Comparison of ENCODE assay signal across 1 cellular context in the genomic region with DNA sequence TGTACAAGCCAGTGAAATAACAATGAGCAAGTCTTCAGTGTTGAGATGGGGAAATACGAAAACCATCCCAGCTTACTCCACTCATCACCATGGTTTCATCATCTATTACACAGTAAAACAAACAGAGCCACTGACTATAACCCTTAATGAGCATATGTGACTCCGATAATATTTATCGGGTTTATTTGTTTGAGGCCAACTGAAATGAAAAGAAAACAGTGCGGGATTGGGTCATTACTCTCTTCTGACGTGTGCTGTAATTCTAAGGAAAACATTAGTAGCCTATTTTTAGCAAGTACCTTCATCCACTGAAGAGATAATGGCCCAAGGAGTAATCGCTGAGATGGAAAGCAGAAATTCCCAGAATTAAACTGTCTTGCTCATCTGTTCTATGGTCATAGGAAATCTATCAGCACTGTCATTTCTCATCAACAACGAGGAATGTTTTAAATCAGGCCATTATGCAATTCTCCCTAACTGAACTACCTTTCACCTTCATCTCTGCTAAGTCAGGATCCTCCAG.
TF ChIP-seq lines count a peak whose summit lies in the region.

No MANE protein-coding gene starts in this region.

TF ChIP-seq in SK-N-SH treated with all-trans-retinoic acid at 6 μM for 48 hours, 23 proteins besides CTCF, POLR2A, EP300 and RAD21 (continued from another document):
- peak; percentile 86; the same call in 1 of the 2 replicates for TF ChIP-seq POU6F1 (CRISPR knock-in tag; IDR thresholded peaks at IDR 0.05; ENCODE audit: borderline replicate concordance, low read depth)
- TF ChIP-seq GLIS3 (CRISPR knock-in tag; IDR thresholded peaks at IDR 0.05), result peak; percentile 81; the same call in 1 of the 2 replicates
- TF ChIP-seq ZC3H10 (CRISPR knock-in tag; IDR thresholded peaks at IDR 0.05), result no peak
- no peak for TF ChIP-seq ZNF8 (CRISPR knock-in tag; IDR thresholded peaks at IDR 0.05)
- peak; percentile 58; the same call in 1 of the 2 replicates for TF ChIP-seq PATZ1 (CRISPR knock-in tag; IDR thresholded peaks at IDR 0.05; ENCODE audit: borderline replicate concordance)
- TF ChIP-seq ESRRG (CRISPR knock-in tag; IDR thresholded peaks at IDR 0.05), result peak; percentile 91
- peak; percentile 68; the same call in 1 of the 2 replicates for TF ChIP-seq TSHZ2 (CRISPR knock-in tag; IDR thresholded peaks at IDR 0.05)
- TF ChIP-seq, protein P1, sequence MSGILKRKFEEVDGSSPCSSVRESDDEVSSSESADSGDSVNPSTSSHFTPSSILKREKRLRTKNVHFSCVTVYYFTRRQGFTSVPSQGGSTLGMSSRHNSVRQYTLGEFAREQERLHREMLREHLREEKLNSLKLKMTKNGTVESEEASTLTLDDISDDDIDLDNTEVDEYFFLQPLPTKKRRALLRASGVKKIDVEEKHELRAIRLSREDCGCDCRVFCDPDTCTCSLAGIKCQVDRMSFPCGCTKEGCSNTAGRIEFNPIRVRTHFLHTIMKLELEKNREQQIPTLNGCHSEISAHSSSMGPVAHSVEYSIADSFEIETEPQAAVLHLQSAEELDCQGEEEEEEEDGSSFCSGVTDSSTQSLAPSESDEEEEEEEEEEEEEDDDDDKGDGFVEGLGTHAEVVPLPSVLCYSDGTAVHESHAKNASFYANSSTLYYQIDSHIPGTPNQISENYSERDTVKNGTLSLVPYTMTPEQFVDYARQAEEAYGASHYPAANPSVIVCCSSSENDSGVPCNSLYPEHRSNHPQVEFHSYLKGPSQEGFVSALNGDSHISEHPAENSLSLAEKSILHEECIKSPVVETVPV (CRISPR knock-in tag; IDR thresholded peaks at IDR 0.05), result peak; percentile 59; the same call in 1 of the 2 replicates
- TF ChIP-seq OSR1 (CRISPR knock-in tag; IDR thresholded peaks at IDR 0.05), result no peak
- no peak for TF ChIP-seq RARB (CRISPR knock-in tag; IDR thresholded peaks at IDR 0.05)
